1 cellular context compared by ENCODE assay signal in genomic region chr10:103576076-103576471, GRCh38.
TF ChIP-seq lines count a peak whose summit lies in the region.

No MANE protein-coding gene starts in this region.

TF ChIP-seq in HepG2, 621 proteins besides CTCF, POLR2A, EP300 and RAD21:
- no peak for TF ChIP-seq KDM3A (CRISPR knock-in tag; IDR thresholded peaks at IDR 0.05; ENCODE audit: low read depth)
- no peak for TF ChIP-seq IKZF1 (IDR thresholded peaks at IDR 0.05)
- peak; percentile 76 for TF ChIP-seq ZFP36 (IDR thresholded peaks at IDR 0.05; ENCODE audit: borderline replicate concordance, low read depth, low read length, partially characterized antibody)
- TF ChIP-seq ZMYM3 (CRISPR knock-in tag; IDR thresholded peaks at IDR 0.05), result 0 out of 2 replicates have a peak, but pooled peaks have one; percentile 11
- no peak for TF ChIP-seq SMARCE1 (IDR thresholded peaks at IDR 0.05; ENCODE audit: borderline replicate concordance)
- no peak for TF ChIP-seq ELK4 (CRISPR knock-in tag; IDR thresholded peaks at IDR 0.05; ENCODE audit: borderline replicate concordance)
